In the genomic region with DNA sequence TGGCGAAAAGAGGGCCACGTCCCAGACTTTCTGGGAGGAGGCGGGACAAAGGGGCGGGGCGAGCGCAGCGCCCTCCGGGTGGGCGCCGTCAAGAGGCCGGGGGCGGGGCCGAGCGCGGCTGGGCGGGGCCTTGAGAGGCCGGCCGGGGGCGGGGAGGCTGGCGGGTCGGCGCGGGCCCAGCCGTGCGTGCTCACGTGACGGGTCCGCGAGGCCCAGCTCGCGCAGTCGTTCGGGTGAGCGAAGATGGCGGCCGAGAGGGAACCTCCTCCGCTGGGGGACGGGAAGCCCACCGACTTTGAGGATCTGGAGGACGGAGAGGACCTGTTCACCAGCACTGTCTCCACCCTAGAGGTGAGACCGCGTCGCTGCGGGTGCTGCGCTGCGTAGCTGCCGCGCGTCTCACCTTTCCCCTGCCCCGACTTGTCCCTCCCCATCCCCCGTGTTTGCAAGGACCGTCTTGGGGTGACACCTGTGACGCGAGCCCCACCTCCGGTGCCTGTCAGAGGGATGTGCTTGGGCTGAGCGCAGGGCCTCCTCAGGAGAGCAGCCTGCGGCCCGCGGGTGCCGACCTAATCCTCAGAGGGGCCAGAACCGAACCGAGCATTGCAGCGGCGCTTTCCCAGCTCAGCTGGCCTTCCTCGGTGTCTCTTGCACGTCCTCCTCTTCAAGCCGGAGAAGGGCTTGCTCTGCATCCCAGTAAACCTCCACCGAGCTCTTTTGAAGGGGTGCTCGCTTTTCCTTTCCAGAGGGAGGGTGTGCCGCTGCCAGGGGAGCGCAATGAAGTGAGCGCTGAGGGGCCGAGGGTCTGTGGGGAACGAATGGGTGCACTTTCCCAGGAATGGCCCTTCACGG, we compare ENCODE assay signal across 8 cellular contexts. TPM values are rescaled to one million over a fixed set of nuclear protein-coding genes. Genes with fewer than 3 reads are reported as not detected.
DNase-seq lines count a peak whose midpoint lies in the region; ATAC-seq and TF ChIP-seq lines count a peak whose summit lies in the region.

A gene with protein sequence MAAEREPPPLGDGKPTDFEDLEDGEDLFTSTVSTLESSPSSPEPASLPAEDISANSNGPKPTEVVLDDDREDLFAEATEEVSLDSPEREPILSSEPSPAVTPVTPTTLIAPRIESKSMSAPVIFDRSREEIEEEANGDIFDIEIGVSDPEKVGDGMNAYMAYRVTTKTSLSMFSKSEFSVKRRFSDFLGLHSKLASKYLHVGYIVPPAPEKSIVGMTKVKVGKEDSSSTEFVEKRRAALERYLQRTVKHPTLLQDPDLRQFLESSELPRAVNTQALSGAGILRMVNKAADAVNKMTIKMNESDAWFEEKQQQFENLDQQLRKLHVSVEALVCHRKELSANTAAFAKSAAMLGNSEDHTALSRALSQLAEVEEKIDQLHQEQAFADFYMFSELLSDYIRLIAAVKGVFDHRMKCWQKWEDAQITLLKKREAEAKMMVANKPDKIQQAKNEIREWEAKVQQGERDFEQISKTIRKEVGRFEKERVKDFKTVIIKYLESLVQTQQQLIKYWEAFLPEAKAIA (plus strand): TSS at position 220 of the 852 bp plus-strand sequence. CDS start 24 bp downstream, at position 244.

- no peaks in the 10 kb centered on the region for H3K9me3 ChIP-seq in KOPT-K1 (ENCODE audit: insufficient read depth, low read length, poor library complexity, severe bottlenecking)
- no peaks in the 10 kb centered on the region for H3K9me3 ChIP-seq in neural cell (ENCODE audit: low read length)
- no peaks in the 10 kb centered on the region for H3K9me3 ChIP-seq in stomach

- peak; percentile 36 for TF ChIP-seq RAD21 in neural cell (conservative IDR thresholded peaks at IDR 0.05)

- H3K27me3 ChIP-seq in neural cell (ENCODE audit: insufficient read depth, low read depth, low read length) (no peaks in the 10 kb centered on the region), stomach (no peaks in the 10 kb centered on the region)

- no peaks in the 10 kb centered on the region for H3K9me2 ChIP-seq in neural cell (ENCODE audit: insufficient read depth, low read length)

- ATAC-seq in GM21786 (IDR thresholded peaks at IDR 0.05; ENCODE audit: unreplicated experiment) = peak; percentile 85

- H4K20me1 ChIP-seq in neural cell (ENCODE audit: insufficient read depth) = no peaks in the 10 kb centered on the region

- WGBS in stomach, 5 donors = 0 to 1% (median 1%) methylated on average over 48 to 75 of the region's 75 CpGs

- no peak for TF ChIP-seq POLR2A in stomach (IDR thresholded peaks at IDR 0.05)

- H3K9ac ChIP-seq in neural cell (ENCODE audit: low read length) = peak within 1 kb of the TSS; percentile 82

- H2AFZ ChIP-seq in neural cell (ENCODE audit: low read depth, low read length) = peak within 1 kb of the TSS; percentile 93

- H3K79me2 ChIP-seq in neural cell (replicated peaks; ENCODE audit: insufficient read depth, low read length) = peaks cover 38% of the 10 kb centered on the region

- TF ChIP-seq CTCF in fibroblast of villous mesenchyme (IDR thresholded peaks at IDR 0.05; ENCODE audit: insufficient read depth, low read depth, low read length) (no peak), neural cell (IDR thresholded peaks at IDR 0.05; ENCODE audit: poor library complexity, severe bottlenecking) (peak; percentile 62), stomach (IDR thresholded peaks at IDR 0.05) (peak in 1 of 7 experiments; percentile 8)

- no peaks in the 10 kb centered on the region for H3F3A ChIP-seq in neural cell (ENCODE audit: insufficient read depth, low read length, poor library complexity, severe bottlenecking)

- H3K4me1 ChIP-seq in stomach = peaks cover 17 to 46% (median 29%) of the 10 kb centered on the region in 4 donors

- peak within 1 kb of the TSS; percentile 95 for H3K4me3 ChIP-seq in fibroblast of villous mesenchyme (ENCODE audit: low read depth, low read length)
- H3K4me3 ChIP-seq in neural cell (ENCODE audit: low read length) = peak within 1 kb of the TSS; percentile 71
- H3K4me3 ChIP-seq in stomach = peak within 1 kb of the TSS; percentile 73 to 94 (median 90)

- H3K27ac ChIP-seq in KOPT-K1 (ENCODE audit: low read depth, low read length, poor library complexity, severe bottlenecking) (peak within 1 kb of the TSS; percentile 69), neural cell (ENCODE audit: low read length) (peak within 1 kb of the TSS; percentile 62), stomach (peak within 1 kb of the TSS; percentile 79 to 95 (median 89))

- intact Hi-C loops in stomach (cut with DNase I; ENCODE audit: low total_unique reads) = loop anchor here (10.0 kb wide), 1 partner anchor 70 kb away; the partner anchor contains the start of gene SNX24

- TF ChIP-seq EP300 in neural cell (conservative IDR thresholded peaks at IDR 0.05; ENCODE audit: poor library complexity, severe bottlenecking) (peak; percentile 22), stomach (IDR thresholded peaks at IDR 0.05) (no peak)

- H3K36me3 ChIP-seq in KOPT-K1 (ENCODE audit: insufficient read depth, low read length) = no peaks in the 10 kb centered on the region
- H3K36me3 ChIP-seq in neural cell (ENCODE audit: insufficient read depth, low read length) = no peaks in the 10 kb centered on the region
- no peaks in the 10 kb centered on the region for H3K36me3 ChIP-seq in stomach

- peak within 1 kb of the TSS; percentile 100 for H3K4me2 ChIP-seq in neural cell (ENCODE audit: low read length)

- DNase-seq in EL = peak; percentile 89
- DNase-seq in SIG-M5 (lab: John Stamatoyannopoulos, UW) = peak; percentile 75
- peak; percentile 84 for DNase-seq in activated gamma-delta T cell (lab: John Stamatoyannopoulos, UW)
- peak; percentile 85 for DNase-seq in fibroblast of villous mesenchyme (ENCODE audit: low read depth)
- DNase-seq in stomach = peak; percentile 96

TF ChIP-seq in neural cell, 6 proteins besides CTCF, POLR2A, EP300 and RAD21:
- TF ChIP-seq TAF1 (IDR thresholded peaks at IDR 0.05; ENCODE audit: low read depth) (peak; percentile 25), REST (IDR thresholded peaks at IDR 0.05; ENCODE audit: borderline replicate concordance) (no peak), EZH2 (IDR thresholded peaks at IDR 0.05; ENCODE audit: borderline replicate concordance, insufficient read depth, low read length, poor library complexity, severe bottlenecking) (no peak), POLR2AphosphoS5 (IDR thresholded peaks at IDR 0.05) (peak; percentile 81), MXI1 (conservative IDR thresholded peaks at IDR 0.05; ENCODE audit: poor library complexity, severe bottlenecking) (peak; percentile 64), SMC3 (conservative IDR thresholded peaks at IDR 0.05; ENCODE audit: poor library complexity) (peak; percentile 29)

RNA-seq across cellular contexts. Expression of the gene that starts here (rescaled TPM):
- total RNA-seq in fibroblast of villous mesenchyme = 65.4 and 66.9 TPM in 2 replicates
- 33.4 and 36.1 TPM in 2 replicates for polyA plus RNA-seq in neural cell
- 48.5 and 53.3 TPM in 2 replicates for polyA minus RNA-seq in neural cell
- 100 to 1,000 TPM in 1 of 5 donors, 10 to 100 TPM in 4; 22.8 to 504 (median 68.3) TPM for total RNA-seq in stomach
- 10 to 100 TPM; 28.5 to 68.0 (median 37.7) TPM for polyA plus RNA-seq in stomach

Comparison
In these comparisons a context has a peak if more than half of its experiments do, and no peak if none do; other contexts are left out.
1. Peak in every context shown above with its lines: DNase-seq, ATAC-seq, H3K4me3 ChIP-seq and H3K27ac ChIP-seq.